Comparison of ENCODE assay signal across 8 cellular contexts in the genomic region with DNA sequence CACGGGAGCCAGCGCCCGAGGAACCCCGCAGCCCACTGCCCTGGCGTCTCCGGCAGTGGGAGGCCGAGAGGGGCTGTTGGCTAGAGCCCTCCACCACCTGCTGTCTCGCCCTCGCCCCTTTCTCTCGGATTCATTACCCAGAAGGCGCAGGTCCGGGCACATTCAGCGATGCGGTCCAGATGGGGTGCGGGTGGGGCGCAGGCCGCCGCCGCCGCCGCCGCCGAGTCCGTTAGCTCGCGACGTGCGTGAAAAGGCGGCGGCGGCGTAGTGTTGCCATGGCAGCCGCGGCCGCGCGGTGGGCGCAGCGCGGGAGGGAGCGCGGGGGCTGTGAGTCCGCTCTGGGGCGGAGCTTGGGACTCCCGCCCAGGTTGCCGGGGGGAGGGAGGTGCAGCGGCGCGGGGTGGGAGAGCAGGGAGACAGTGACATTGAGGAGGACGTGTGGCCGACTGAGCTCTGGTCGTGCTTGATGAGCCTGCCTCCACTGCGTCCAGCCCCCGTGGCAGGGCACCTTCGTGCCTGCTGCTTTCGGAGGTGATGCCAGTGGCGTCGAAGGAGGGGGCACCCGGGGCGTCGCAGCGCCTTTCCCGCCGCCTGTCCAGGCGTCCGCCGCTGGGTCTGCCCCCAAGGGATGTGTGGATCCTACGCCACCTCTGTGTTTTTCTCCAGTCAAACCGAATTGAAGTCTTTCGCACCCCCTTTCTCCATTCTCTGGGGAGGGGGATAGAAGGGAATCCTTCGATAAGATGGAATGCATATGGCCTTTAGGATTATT. TPM values are rescaled to one million over a fixed set of nuclear protein-coding genes. Genes with fewer than 3 reads are reported as not detected.
DNase-seq lines count a peak whose midpoint lies in the region; ATAC-seq and TF ChIP-seq lines count a peak whose summit lies in the region.

TSS of gene KATNAL1 (minus strand) at position 358 of the 772 bp plus-strand sequence. CDS start 23,774 bp downstream, outside the sequence.

- DNase-seq in EH (ENCODE audit: low read depth) (peak; percentile 74), RWPE1 (ENCODE audit: low spot score) (peak; percentile 49), foreskin melanocyte (peak; percentile 46)
- peak; percentile 91 for DNase-seq in activated effector memory CD4-positive, alpha-beta T cell treated with anti-CD3 and anti-CD28 coated beads, Interleukin-2, amount 50 U/mL, for 16 hours

- POLR2A ChIA-PET in RWPE1 (lab: Yijun Ruan, JAX; ENCODE audit: low non-redundant PET): interaction anchor here (0.6 kb wide), 1 partner anchor 331 kb away, joined by 3 read pairs; no protein-coding TSS in a partner anchor

- H3K9me3 ChIP-seq in KOPT-K1 (ENCODE audit: insufficient read depth, low read length, poor library complexity, severe bottlenecking): no peaks in the 10 kb centered on the region
- no peaks in the 10 kb centered on the region for H3K9me3 ChIP-seq in neuron (ENCODE audit: low read length)

- peak within 1 kb of the TSS; percentile 71 for H2AFZ ChIP-seq in neuron (ENCODE audit: low read depth, low read length)

- CTCF ChIA-PET in RWPE1 (lab: Yijun Ruan, JAX): interaction anchor here (0.6 to 1.9 kb wide), 3 partner anchors 42 to 175 kb away, joined by 3 to 6 read pairs (median 5); no protein-coding TSS in a partner anchor

- H3K27ac ChIP-seq in KOPT-K1 (ENCODE audit: low read depth, low read length, poor library complexity, severe bottlenecking): peak within 1 kb of the TSS; percentile 93
- peak within 1 kb of the TSS; percentile 89 for H3K27ac ChIP-seq in RWPE1

- TF ChIP-seq CTCF in RWPE1 (conservative IDR thresholded peaks at IDR 0.05; ENCODE audit: low read depth): no peak
- TF ChIP-seq CTCF in subcutaneous adipose tissue (IDR thresholded peaks at IDR 0.05; ENCODE audit: low read depth): no peak

- H3K36me3 ChIP-seq in KOPT-K1 (ENCODE audit: insufficient read depth, low read length) (no peaks in the 10 kb centered on the region), neuron (ENCODE audit: insufficient read depth, low read length) (no peaks in the 10 kb centered on the region)

- H3K4me1 ChIP-seq in neuron (ENCODE audit: insufficient read depth, low read length): peaks cover 25% of the 10 kb centered on the region

- no peaks in the 10 kb centered on the region for H3K27me3 ChIP-seq in neuron (ENCODE audit: insufficient read depth, low read length)

- peak within 1 kb of the TSS; percentile 70 for H3K4me3 ChIP-seq in neuron (ENCODE audit: low read length)

- peak; percentile 52 for ATAC-seq in GM21737 (IDR thresholded peaks at IDR 0.05; ENCODE audit: unreplicated experiment)

RNA-seq across cellular contexts. Expression of gene KATNAL1, which starts in this region (rescaled TPM):
- total RNA-seq in subcutaneous adipose tissue: 10 to 100 TPM; 22.2 to 41.4 (median 28.4) TPM

Comparison
In these comparisons a context has a peak if more than half of its experiments do, and no peak if none do; other contexts are left out.
1. Peak in every context shown above with its lines: DNase-seq, ATAC-seq, H3K4me3 ChIP-seq and H3K27ac ChIP-seq.